20 cellular contexts compared by ENCODE assay signal in the genomic region with DNA sequence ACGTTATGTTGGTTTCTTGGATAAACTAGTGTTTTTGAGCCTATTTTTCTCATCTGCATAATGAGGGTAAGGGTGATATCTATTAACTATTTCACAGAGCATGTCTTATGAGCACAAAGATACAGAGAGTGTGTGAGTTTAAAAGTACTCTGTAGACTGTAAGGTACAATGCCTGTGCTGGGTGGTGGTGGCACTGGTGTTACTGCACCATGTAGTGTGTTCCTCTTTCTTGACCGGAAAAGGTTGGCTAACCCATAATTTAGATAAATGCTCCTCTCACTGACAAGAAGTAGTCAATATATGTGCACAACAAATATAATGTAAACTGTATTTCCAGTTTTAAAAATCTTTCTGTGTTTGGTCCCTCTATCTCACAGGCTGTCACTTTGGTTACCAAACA.
"Had no signal": no experiment of that assay in that cellular context is flagged by ENCODE, and none has a peak within 500 bp of the region (broad histone marks: within the 10 kb centered on the region; RNA-seq: fewer than 3 reads in every experiment).

No MANE protein-coding gene starts in this region.

- H3K9me3 Mint-ChIP-seq: activated CD8-positive, alpha-beta T cell treated with anti-CD3 and anti-CD28 coated beads for 36 hours; activated naive CD4-positive, alpha-beta T cell treated with anti-CD3 and anti-CD28 coated beads, Interleukin-2, amount 10 ng/mL, durations not matched to agents 7 days and 5 days; activated naive CD8-positive, alpha-beta T cell treated with anti-CD3 and anti-CD28 coated beads for 36 hours; activated T-cell treated with anti-CD3 and anti-CD28 coated beads, Interleukin-2, amount 50 U/mL, for 72 hours; activated T-helper 2 cell treated with anti-CD3 and anti-CD28 coated beads, Interferon-gamma antibody, Interleukin-2, Interleukin-4, amounts not matched to agents 10 μg/mL and 5 μg/mL and 100 μg/mL, durations not matched to agents 14 hours and 24 hours and 36 hours had no signal

- ATAC-seq: activated CD8-positive, alpha-beta T cell treated with anti-CD3 and anti-CD28 coated beads for 36 hours; activated T-cell treated with anti-CD3 and anti-CD28 coated beads, Interleukin-2, amount 50 U/mL, for 72 hours; SK-N-SH treated with all-trans-retinoic acid at 6 μM for 48 hours had no signal

- H3K36me3 Mint-ChIP-seq: activated naive CD4-positive, alpha-beta T cell treated with anti-CD3 and anti-CD28 coated beads, Interleukin-2, amount 10 ng/mL, durations not matched to agents 7 days and 5 days; activated naive CD8-positive, alpha-beta T cell treated with anti-CD3 and anti-CD28 coated beads for 36 hours; IgD-negative memory B cell had no signal

- DNase-seq: activated CD4-positive, alpha-beta T cell treated with anti-CD3 and anti-CD28 coated beads for 4 hours; activated CD8-positive, alpha-beta memory T cell treated with anti-CD3 and anti-CD28 coated beads, Interleukin-2, amount 50 U/mL, for 4 hours; activated CD8-positive, alpha-beta T cell treated with anti-CD3 and anti-CD28 coated beads for 36 hours; activated gamma-delta T cell treated with Interleukin-2 at 50 U/mL for 16 hours; activated naive CD4-positive, alpha-beta T cell treated with anti-CD3 and anti-CD28 coated beads, Interleukin-2, amount 10 ng/mL, durations not matched to agents 7 days and 5 days; activated naive CD8-positive, alpha-beta T cell treated with anti-CD3 and anti-CD28 coated beads for 36 hours; activated T-cell treated with anti-CD3 and anti-CD28 coated beads, Interleukin-2, amount 50 U/mL, for 72 hours; cerebellar nuclear complex; KG1; NCI-H146; NCI-H1930; NCI-H345; NCI-H510A; Peyer's patch; Right ventricle myocardium superior; SJCRH30; T-helper 1 cell had no signal

- H3K4me1 Mint-ChIP-seq: activated naive CD4-positive, alpha-beta T cell treated with anti-CD3 and anti-CD28 coated beads, Interleukin-2, amount 10 ng/mL, durations not matched to agents 7 days and 5 days; activated naive CD8-positive, alpha-beta T cell treated with anti-CD3 and anti-CD28 coated beads for 36 hours; IgD-negative memory B cell had no signal

- H3K27ac Mint-ChIP-seq: activated CD8-positive, alpha-beta T cell treated with anti-CD3 and anti-CD28 coated beads for 36 hours; activated naive CD4-positive, alpha-beta T cell treated with anti-CD3 and anti-CD28 coated beads, Interleukin-2, amount 10 ng/mL, durations not matched to agents 7 days and 5 days; activated naive CD8-positive, alpha-beta T cell treated with anti-CD3 and anti-CD28 coated beads for 36 hours; activated T-cell treated with anti-CD3 and anti-CD28 coated beads, Interleukin-2, amount 50 U/mL, for 72 hours; activated T-helper 2 cell treated with anti-CD3 and anti-CD28 coated beads, Interferon-gamma antibody, Interleukin-2, Interleukin-4, amounts not matched to agents 10 μg/mL and 5 μg/mL and 100 μg/mL, durations not matched to agents 14 hours and 24 hours and 36 hours; IgD-negative memory B cell had no signal

- H3K4me3 ChIP-seq: Peyer's patch, SJCRH30 had no signal

- H3K27me3 Mint-ChIP-seq: IgD-negative memory B cell had no signal

- H3K4me3 Mint-ChIP-seq: activated CD8-positive, alpha-beta T cell treated with anti-CD3 and anti-CD28 coated beads for 36 hours; activated naive CD4-positive, alpha-beta T cell treated with anti-CD3 and anti-CD28 coated beads, Interleukin-2, amount 10 ng/mL, durations not matched to agents 7 days and 5 days; activated naive CD8-positive, alpha-beta T cell treated with anti-CD3 and anti-CD28 coated beads for 36 hours; activated T-cell treated with anti-CD3 and anti-CD28 coated beads, Interleukin-2, amount 50 U/mL, for 72 hours; IgD-negative memory B cell had no signal
